ENCODE assay signal across 1 cellular context in the genomic region with DNA sequence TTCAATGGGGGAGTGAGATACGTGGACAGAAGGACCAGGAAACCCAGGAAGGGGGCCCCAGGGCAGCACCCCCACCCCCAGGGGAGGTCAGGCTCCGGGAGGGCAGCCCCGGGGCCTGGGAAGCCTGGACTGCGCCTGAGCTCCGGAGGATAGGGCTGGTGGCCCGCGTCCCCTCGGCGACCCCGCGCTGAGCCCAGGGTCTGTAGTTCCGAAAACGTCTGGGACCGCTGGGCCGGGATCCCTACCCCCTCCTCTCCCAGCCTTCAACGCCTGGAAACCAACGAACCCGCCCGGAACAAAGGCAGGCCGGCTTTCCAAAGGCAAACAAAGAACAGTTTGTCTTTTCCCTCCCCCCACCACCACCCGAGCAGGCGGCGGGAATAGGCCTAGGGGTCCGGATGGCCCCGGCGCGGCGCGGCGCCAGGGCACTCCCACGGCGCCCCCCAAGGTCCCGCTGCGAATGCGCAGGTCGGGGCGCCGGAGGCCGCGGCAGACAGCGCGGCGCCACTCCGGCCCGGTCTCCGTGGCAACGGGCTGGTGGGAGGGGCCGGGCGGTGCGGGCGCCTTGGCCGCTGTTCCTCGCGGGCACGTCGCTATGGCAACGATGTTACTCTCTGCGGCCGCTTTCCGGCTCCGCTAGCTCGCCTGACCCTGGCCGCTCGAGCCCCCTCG.
TF ChIP-seq lines count a peak whose summit lies in the region.

No MANE protein-coding gene starts in this region.

TF ChIP-seq in HepG2, 621 proteins besides CTCF, POLR2A, EP300 and RAD21 (continued from another document and continues in another):
- TF ChIP-seq, protein P1, sequence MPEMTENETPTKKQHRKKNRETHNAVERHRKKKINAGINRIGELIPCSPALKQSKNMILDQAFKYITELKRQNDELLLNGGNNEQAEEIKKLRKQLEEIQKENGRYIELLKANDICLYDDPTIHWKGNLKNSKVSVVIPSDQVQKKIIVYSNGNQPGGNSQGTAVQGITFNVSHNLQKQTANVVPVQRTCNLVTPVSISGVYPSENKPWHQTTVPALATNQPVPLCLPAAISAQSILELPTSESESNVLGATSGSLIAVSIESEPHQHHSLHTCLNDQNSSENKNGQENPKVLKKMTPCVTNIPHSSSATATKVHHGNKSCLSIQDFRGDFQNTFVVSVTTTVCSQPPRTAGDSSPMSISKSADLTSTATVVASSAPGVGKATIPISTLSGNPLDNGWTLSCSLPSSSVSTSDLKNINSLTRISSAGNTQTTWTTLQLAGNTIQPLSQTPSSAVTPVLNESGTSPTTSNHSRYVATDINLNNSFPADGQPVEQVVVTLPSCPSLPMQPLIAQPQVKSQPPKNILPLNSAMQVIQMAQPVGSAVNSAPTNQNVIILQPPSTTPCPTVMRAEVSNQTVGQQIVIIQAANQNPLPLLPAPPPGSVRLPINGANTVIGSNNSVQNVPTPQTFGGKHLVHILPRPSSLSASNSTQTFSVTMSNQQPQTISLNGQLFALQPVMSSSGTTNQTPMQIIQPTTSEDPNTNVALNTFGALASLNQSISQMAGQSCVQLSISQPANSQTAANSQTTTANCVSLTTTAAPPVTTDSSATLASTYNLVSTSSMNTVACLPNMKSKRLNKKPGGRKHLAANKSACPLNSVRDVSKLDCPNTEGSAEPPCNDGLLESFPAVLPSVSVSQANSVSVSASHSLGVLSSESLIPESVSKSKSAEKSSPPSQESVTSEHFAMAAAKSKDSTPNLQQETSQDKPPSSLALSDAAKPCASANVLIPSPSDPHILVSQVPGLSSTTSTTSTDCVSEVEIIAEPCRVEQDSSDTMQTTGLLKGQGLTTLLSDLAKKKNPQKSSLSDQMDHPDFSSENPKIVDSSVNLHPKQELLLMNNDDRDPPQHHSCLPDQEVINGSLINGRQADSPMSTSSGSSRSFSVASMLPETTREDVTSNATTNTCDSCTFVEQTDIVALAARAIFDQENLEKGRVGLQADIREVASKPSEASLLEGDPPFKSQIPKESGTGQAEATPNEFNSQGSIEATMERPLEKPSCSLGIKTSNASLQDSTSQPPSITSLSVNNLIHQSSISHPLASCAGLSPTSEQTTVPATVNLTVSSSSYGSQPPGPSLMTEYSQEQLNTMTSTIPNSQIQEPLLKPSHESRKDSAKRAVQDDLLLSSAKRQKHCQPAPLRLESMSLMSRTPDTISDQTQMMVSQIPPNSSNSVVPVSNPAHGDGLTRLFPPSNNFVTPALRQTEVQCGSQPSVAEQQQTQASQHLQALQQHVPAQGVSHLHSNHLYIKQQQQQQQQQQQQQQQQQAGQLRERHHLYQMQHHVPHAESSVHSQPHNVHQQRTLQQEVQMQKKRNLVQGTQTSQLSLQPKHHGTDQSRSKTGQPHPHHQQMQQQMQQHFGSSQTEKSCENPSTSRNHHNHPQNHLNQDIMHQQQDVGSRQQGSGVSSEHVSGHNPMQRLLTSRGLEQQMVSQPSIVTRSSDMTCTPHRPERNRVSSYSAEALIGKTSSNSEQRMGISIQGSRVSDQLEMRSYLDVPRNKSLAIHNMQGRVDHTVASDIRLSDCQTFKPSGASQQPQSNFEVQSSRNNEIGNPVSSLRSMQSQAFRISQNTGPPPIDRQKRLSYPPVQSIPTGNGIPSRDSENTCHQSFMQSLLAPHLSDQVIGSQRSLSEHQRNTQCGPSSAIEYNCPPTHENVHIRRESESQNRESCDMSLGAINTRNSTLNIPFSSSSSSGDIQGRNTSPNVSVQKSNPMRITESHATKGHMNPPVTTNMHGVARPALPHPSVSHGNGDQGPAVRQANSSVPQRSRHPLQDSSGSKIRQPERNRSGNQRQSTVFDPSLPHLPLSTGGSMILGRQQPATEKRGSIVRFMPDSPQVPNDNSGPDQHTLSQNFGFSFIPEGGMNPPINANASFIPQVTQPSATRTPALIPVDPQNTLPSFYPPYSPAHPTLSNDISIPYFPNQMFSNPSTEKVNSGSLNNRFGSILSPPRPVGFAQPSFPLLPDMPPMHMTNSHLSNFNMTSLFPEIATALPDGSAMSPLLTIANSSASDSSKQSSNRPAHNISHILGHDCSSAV (CRISPR knock-in tag; IDR thresholded peaks at IDR 0.05; ENCODE audit: borderline replicate concordance): no peak
- TF ChIP-seq, protein P2, sequence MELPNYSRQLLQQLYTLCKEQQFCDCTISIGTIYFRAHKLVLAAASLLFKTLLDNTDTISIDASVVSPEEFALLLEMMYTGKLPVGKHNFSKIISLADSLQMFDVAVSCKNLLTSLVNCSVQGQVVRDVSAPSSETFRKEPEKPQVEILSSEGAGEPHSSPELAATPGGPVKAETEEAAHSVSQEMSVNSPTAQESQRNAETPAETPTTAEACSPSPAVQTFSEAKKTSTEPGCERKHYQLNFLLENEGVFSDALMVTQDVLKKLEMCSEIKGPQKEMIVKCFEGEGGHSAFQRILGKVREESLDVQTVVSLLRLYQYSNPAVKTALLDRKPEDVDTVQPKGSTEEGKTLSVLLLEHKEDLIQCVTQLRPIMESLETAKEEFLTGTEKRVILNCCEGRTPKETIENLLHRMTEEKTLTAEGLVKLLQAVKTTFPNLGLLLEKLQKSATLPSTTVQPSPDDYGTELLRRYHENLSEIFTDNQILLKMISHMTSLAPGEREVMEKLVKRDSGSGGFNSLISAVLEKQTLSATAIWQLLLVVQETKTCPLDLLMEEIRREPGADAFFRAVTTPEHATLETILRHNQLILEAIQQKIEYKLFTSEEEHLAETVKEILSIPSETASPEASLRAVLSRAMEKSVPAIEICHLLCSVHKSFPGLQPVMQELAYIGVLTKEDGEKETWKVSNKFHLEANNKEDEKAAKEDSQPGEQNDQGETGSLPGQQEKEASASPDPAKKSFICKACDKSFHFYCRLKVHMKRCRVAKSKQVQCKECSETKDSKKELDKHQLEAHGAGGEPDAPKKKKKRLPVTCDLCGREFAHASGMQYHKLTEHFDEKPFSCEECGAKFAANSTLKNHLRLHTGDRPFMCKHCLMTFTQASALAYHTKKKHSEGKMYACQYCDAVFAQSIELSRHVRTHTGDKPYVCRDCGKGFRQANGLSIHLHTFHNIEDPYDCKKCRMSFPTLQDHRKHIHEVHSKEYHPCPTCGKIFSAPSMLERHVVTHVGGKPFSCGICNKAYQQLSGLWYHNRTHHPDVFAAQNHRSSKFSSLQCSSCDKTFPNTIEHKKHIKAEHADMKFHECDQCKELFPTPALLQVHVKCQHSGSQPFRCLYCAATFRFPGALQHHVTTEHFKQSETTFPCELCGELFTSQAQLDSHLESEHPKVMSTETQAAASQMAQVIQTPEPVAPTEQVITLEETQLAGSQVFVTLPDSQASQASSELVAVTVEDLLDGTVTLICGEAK (IDR thresholded peaks at IDR 0.05): no peak
- TF ChIP-seq, protein P2 (CRISPR knock-in tag; IDR thresholded peaks at IDR 0.05): peak; percentile 37; the same call in 1 of the 2 replicates
- TF ChIP-seq, protein P3, sequence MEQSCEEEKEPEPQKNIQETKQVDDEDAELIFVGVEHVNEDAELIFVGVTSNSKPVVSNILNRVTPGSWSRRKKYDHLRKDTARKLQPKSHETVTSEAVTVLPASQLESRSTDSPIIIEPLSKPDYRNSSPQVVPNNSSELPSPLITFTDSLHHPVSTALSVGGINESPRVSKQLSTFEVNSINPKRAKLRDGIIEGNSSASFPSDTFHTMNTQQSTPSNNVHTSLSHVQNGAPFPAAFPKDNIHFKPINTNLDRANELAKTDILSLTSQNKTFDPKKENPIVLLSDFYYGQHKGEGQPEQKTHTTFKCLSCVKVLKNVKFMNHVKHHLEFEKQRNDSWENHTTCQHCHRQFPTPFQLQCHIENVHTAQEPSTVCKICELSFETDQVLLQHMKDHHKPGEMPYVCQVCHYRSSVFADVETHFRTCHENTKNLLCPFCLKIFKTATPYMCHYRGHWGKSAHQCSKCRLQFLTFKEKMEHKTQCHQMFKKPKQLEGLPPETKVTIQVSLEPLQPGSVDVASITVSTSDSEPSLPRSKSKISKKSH (CRISPR knock-in tag; IDR thresholded peaks at IDR 0.05; ENCODE audit: borderline replicate concordance): no peak
- TF ChIP-seq ZNF777 (CRISPR knock-in tag; IDR thresholded peaks at IDR 0.05): no peak
- TF ChIP-seq FOXK1 (CRISPR knock-in tag; IDR thresholded peaks at IDR 0.05; ENCODE audit: borderline replicate concordance, low read depth): 0 out of 2 replicates have a peak, but pooled peaks have one; percentile 39
- 0 out of 2 replicates have a peak, but pooled peaks have one; percentile 4 for TF ChIP-seq ZC3H4 (CRISPR knock-in tag; IDR thresholded peaks at IDR 0.05; ENCODE audit: borderline replicate concordance)
- peak; percentile 82; the same call in 1 of the 2 replicates for TF ChIP-seq ZNF746 (CRISPR knock-in tag; IDR thresholded peaks at IDR 0.05)
- TF ChIP-seq ZNF17 (CRISPR knock-in tag; IDR thresholded peaks at IDR 0.05): no peak
- TF ChIP-seq ZNF441 (CRISPR knock-in tag; IDR thresholded peaks at IDR 0.05; ENCODE audit: borderline replicate concordance): peak; percentile 82; the same call in 1 of the 2 replicates
- TF ChIP-seq ZNF274 (CRISPR knock-in tag; IDR thresholded peaks at IDR 0.05): no peak
- 0 out of 2 replicates have a peak, but pooled peaks have one; percentile 47 for TF ChIP-seq KLF12 (CRISPR knock-in tag; IDR thresholded peaks at IDR 0.05; ENCODE audit: borderline replicate concordance)
- TF ChIP-seq, protein P4, sequence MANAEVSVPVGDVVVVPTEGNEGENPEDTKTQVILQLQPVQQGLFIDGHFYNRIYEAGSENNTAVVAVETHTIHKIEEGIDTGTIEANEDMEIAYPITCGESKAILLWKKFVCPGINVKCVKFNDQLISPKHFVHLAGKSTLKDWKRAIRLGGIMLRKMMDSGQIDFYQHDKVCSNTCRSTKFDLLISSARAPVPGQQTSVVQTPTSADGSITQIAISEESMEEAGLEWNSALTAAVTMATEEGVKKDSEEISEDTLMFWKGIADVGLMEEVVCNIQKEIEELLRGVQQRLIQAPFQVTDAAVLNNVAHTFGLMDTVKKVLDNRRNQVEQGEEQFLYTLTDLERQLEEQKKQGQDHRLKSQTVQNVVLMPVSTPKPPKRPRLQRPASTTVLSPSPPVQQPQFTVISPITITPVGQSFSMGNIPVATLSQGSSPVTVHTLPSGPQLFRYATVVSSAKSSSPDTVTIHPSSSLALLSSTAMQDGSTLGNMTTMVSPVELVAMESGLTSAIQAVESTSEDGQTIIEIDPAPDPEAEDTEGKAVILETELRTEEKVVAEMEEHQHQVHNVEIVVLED (CRISPR knock-in tag; IDR thresholded peaks at IDR 0.05; ENCODE audit: borderline replicate concordance): peak; percentile 44; the same call in 1 of the 2 replicates
- TF ChIP-seq ZNF124 (CRISPR knock-in tag; IDR thresholded peaks at IDR 0.05): 0 out of 2 replicates have a peak, but pooled peaks have one; percentile 57
- TF ChIP-seq, protein P5, sequence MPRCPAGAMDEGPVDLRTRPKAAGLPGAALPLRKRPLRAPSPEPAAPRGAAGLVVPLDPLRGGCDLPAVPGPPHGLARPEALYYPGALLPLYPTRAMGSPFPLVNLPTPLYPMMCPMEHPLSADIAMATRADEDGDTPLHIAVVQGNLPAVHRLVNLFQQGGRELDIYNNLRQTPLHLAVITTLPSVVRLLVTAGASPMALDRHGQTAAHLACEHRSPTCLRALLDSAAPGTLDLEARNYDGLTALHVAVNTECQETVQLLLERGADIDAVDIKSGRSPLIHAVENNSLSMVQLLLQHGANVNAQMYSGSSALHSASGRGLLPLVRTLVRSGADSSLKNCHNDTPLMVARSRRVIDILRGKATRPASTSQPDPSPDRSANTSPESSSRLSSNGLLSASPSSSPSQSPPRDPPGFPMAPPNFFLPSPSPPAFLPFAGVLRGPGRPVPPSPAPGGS (CRISPR knock-in tag; IDR thresholded peaks at IDR 0.05): peak; percentile 81
- TF ChIP-seq TBL1XR1 (IDR thresholded peaks at IDR 0.05; ENCODE audit: borderline replicate concordance, low read length, partially characterized antibody): peak; percentile 50
- 0 out of 2 replicates have a peak, but pooled peaks have one; percentile 67 for TF ChIP-seq SRY (CRISPR knock-in tag; IDR thresholded peaks at IDR 0.05)
- no peak for TF ChIP-seq PHF5A (CRISPR knock-in tag; IDR thresholded peaks at IDR 0.05; ENCODE audit: low read depth, unreplicated experiment)
- peak; percentile 90; the same call in 1 of the 2 replicates for TF ChIP-seq ATF7-NPFF (CRISPR knock-in tag; IDR thresholded peaks at IDR 0.05; ENCODE audit: low read depth)
- TF ChIP-seq, protein P6, sequence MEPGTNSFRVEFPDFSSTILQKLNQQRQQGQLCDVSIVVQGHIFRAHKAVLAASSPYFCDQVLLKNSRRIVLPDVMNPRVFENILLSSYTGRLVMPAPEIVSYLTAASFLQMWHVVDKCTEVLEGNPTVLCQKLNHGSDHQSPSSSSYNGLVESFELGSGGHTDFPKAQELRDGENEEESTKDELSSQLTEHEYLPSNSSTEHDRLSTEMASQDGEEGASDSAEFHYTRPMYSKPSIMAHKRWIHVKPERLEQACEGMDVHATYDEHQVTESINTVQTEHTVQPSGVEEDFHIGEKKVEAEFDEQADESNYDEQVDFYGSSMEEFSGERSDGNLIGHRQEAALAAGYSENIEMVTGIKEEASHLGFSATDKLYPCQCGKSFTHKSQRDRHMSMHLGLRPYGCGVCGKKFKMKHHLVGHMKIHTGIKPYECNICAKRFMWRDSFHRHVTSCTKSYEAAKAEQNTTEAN (CRISPR knock-in tag; conservative IDR thresholded peaks at IDR 0.05): no peak; the same call in 1 of the 2 replicates
- no peak for TF ChIP-seq GABPA (IDR thresholded peaks at IDR 0.05; ENCODE audit: low read depth, low read length)
- TF ChIP-seq GABPA (CRISPR knock-in tag; IDR thresholded peaks at IDR 0.05; ENCODE audit: low read depth): peak; percentile 14; the same call in 1 of the 2 replicates
- TF ChIP-seq NRL (CRISPR knock-in tag; IDR thresholded peaks at IDR 0.05; ENCODE audit: borderline replicate concordance): peak; percentile 28; the same call in 1 of the 2 replicates
- TF ChIP-seq ATF1 (CRISPR knock-in tag; IDR thresholded peaks at IDR 0.05): no peak
- TF ChIP-seq ZNF350 (CRISPR knock-in tag; IDR thresholded peaks at IDR 0.05; ENCODE audit: borderline replicate concordance, low read depth): no peak
- TF ChIP-seq HNRNPL (IDR thresholded peaks at IDR 0.05; ENCODE audit: low read depth, low read length): 0 out of 2 replicates have a peak, but pooled peaks have one; percentile 28
